ENCODE assay signal across 12 cellular contexts in the genomic region with DNA sequence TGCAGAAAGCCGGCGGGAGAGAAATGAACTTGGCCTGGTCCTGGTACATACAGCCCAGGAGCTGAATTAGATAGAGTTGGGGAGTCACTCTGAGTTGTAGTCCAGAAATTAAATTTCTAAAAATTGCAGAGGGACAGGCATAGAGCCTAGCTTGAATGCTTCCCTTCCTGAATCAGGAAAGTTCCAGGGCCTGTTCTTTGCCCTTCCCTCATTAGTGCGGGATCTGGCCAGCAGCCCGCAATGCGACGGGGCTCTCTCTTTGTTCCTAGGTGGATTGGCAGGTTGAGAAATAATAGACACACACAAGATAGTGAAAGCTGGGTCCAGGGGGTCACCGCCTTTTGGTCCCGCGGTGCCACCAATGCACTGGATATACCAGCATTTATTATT. TPM values are rescaled to one million over a fixed set of nuclear protein-coding genes. Genes with fewer than 3 reads are reported as not detected.
DNase-seq lines count a peak whose midpoint lies in the region; ATAC-seq, FAIRE-seq and TF ChIP-seq lines count a peak whose summit lies in the region.
"Had no signal": no experiment of that assay in that cellular context is flagged by ENCODE, and none has a peak within 500 bp of the region (broad histone marks: within the 10 kb centered on the region; RNA-seq: fewer than 3 reads in every experiment).

No MANE protein-coding gene starts in this region.

- no peak overlapping the region for H2AFZ ChIP-seq in OCI-LY3 (ENCODE audit: low read depth, low read length)
- H2AFZ ChIP-seq in HepG2 (ENCODE audit: low read length), result no peak overlapping the region

- in situ Hi-C loops in HepG2 (cut with HindIII; ENCODE audit: extremely low pct_ligation_motif_present, low pct_unique_long_range_greater_than_20kb), result loop anchor here (5.0 to 25.0 kb wide), 3 partner anchors 115 to 540 kb away; no protein-coding TSS in a partner anchor

- TF ChIP-seq RAD21 in HepG2 (CRISPR knock-in tag; IDR thresholded peaks at IDR 0.05), result no peak

- TF ChIP-seq CTCF in heart left ventricle (IDR thresholded peaks at IDR 0.05), result no peak
- no peak for TF ChIP-seq CTCF in right atrium auricular region (IDR thresholded peaks at IDR 0.05)
- no peak for TF ChIP-seq CTCF in OCI-LY3 (IDR thresholded peaks at IDR 0.05; ENCODE audit: low read depth, low read length)
- no peak for TF ChIP-seq CTCF in HepG2 (CRISPR knock-in tag; IDR thresholded peaks at IDR 0.05)
- TF ChIP-seq CTCF in stomach (IDR thresholded peaks at IDR 0.05), result no peak
- TF ChIP-seq CTCF in left lung (IDR thresholded peaks at IDR 0.05), result no peak

- 46 to 53% (median 50%) methylated on average over 9 of the region's 9 CpGs for WGBS in heart left ventricle, 4 donors
- 1% methylated on average over 9 of the region's 9 CpGs for WGBS in HepG2 (ENCODE audit: low lambda C conversion rate)
- 27 to 51% (median 44%) methylated on average over 9 of the region's 9 CpGs for WGBS in stomach, 5 donors

- no peaks in the 10 kb centered on the region for H3K27me3 ChIP-seq in heart left ventricle
- H3K27me3 ChIP-seq in right atrium auricular region, result no peaks in the 10 kb centered on the region
- no peaks in the 10 kb centered on the region for H3K27me3 ChIP-seq in OCI-LY3 (ENCODE audit: low read depth, low read length)
- H3K27me3 ChIP-seq in HepG2 (ENCODE audit: control insufficient read depth in 1 of 2, insufficient read depth in 2 of 2, low read length in 2 of 2), result no peaks in the 10 kb centered on the region
- H3K27me3 ChIP-seq in stomach, result no peaks in the 10 kb centered on the region
- no peaks in the 10 kb centered on the region for H3K27me3 ChIP-seq in left lung
- H3K27me3 ChIP-seq: thyroid gland had no signal

- ATAC-seq in heart left ventricle (peak in 3 of 4 donors; percentile 10 to 33 (median 23)), HepG2 (peak; percentile 83), GM21723 (IDR thresholded peaks at IDR 0.05; ENCODE audit: unreplicated experiment) (no peak), left lung (no peak)

- intact Hi-C loops in heart left ventricle (cut with DNase I) (loop anchor here (1.0 to 10.0 kb wide), 11 partner anchors 98 to 335 kb away; no protein-coding TSS in a partner anchor), HepG2 (cut with micrococcal nuclease; ENCODE audit: unreplicated experiment) (loop anchor here (1.0 to 5.0 kb wide), 6 partner anchors 108 to 570 kb away; no protein-coding TSS in a partner anchor), stomach (cut with DNase I; ENCODE audit: low total_unique reads) (loop anchor here (5.0 kb wide), 2 partner anchors 105 to 330 kb away; no protein-coding TSS in a partner anchor), left lung (cut with DNase I) (loop anchor here in 1 of 2 donors (5.0 kb wide), 1 partner anchor 335 kb away; no protein-coding TSS in a partner anchor)

- POLR2A ChIA-PET in HepG2 (lab: Yijun Ruan, JAX), result interaction anchor here (0.6 to 1.1 kb wide), 3 partner anchors 34 to 333 kb away, joined by 3 to 7 read pairs (median 6); a partner anchor contains a TSS

- H3K4me1 ChIP-seq in heart left ventricle, result peaks cover 0 to 29% (median 12%) of the 10 kb centered on the region in 12 donors
- H3K4me1 ChIP-seq in right atrium auricular region, result peaks cover 0 to 12% of the 10 kb centered on the region in 2 donors
- H3K4me1 ChIP-seq in OCI-LY3 (ENCODE audit: low read length), result 0 out of 2 replicates have a peak, but pooled peaks cover 3% of the 10 kb centered on the region
- H3K4me1 ChIP-seq in HepG2 (ENCODE audit: insufficient read depth, low read length), result peaks cover 19% of the 10 kb centered on the region; the same call in 1 of the 2 replicates
- H3K4me1 ChIP-seq in stomach, result peaks cover 4 to 21% (median 19%) of the 10 kb centered on the region in 4 donors
- peaks cover 0 to 15% of the 10 kb centered on the region in 2 donors for H3K4me1 ChIP-seq in left lung

- H3K79me2 ChIP-seq in OCI-LY3 (ENCODE audit: low read length) (no peaks in the 10 kb centered on the region), HepG2 (ENCODE audit: insufficient read depth, low read length) (no peaks in the 10 kb centered on the region)

- 0 out of 2 replicates have a peak overlapping the region, but pooled peaks have one; percentile 5 for H3K4me2 ChIP-seq in OCI-LY3 (ENCODE audit: low read length)
- H3K4me2 ChIP-seq in HepG2 (ENCODE audit: low read depth, low read length), result peak overlapping the region; percentile 92

- no peak for FAIRE-seq in HepG2 (lab: Jason Lieb, UNC)

- CTCF ChIA-PET in HepG2 (lab: Yijun Ruan, JAX; ENCODE audit: low intra/inter-chr PET ratio, low total read pairs), result interaction anchor here (0.9 to 2.3 kb wide), 4 partner anchors 107 to 537 kb away, joined by 3 to 18 read pairs (median 9); no protein-coding TSS in a partner anchor

- no TSS peak for BruUV-seq in HepG2 (replicated peaks; lab: Mats Ljungman, UMichigan)

- no peak for TF ChIP-seq POLR2A in heart left ventricle (IDR thresholded peaks at IDR 0.05)
- TF ChIP-seq POLR2A in HepG2 (IDR thresholded peaks at IDR 0.05; ENCODE audit: insufficient read depth in 1 of 2, low read depth in 2 of 2, low read length in 2 of 2), result no peak
- no peak for TF ChIP-seq POLR2A in stomach (IDR thresholded peaks at IDR 0.05)

- H3K27ac ChIP-seq in heart left ventricle (peak overlapping the region in 2 of 12 donors; percentile 1 to 20), right atrium auricular region (no peak overlapping the region), OCI-LY3 (ENCODE audit: low read length) (no peak overlapping the region), HepG2 (ENCODE audit: extremely low read length, insufficient read depth, low read length) (no peak overlapping the region), stomach (no peak overlapping the region), left lung (no peak overlapping the region)
- H3K27ac ChIP-seq: epithelial cell of prostate, thyroid gland had no signal

- H3K36me3 ChIP-seq in heart left ventricle (no peaks in the 10 kb centered on the region), right atrium auricular region (no peaks in the 10 kb centered on the region), OCI-LY3 (replicated peaks; ENCODE audit: low read depth, low read length) (no peaks in the 10 kb centered on the region), HepG2 (replicated peaks in 1 of 2; ENCODE audit: control insufficient read depth in 1 of 2, insufficient read depth in 2 of 2, low read length in 2 of 2) (no peaks in the 10 kb centered on the region), stomach (no peaks in the 10 kb centered on the region), left lung (no peaks in the 10 kb centered on the region)
- H3K36me3 ChIP-seq: thyroid gland had no signal

- H3K9me3 ChIP-seq in heart left ventricle, result no peaks in the 10 kb centered on the region
- no peaks in the 10 kb centered on the region for H3K9me3 ChIP-seq in right atrium auricular region
- H3K9me3 ChIP-seq in OCI-LY3 (ENCODE audit: insufficient read depth, low read length), result no peaks in the 10 kb centered on the region
- no peaks in the 10 kb centered on the region for H3K9me3 ChIP-seq in HepG2 (ENCODE audit: low read length)
- H3K9me3 ChIP-seq in stomach, result no peaks in the 10 kb centered on the region
- no peaks in the 10 kb centered on the region for H3K9me3 ChIP-seq in left lung
- H3K9me3 ChIP-seq: thyroid gland had no signal

- H4K20me1 ChIP-seq in OCI-LY3 (ENCODE audit: insufficient read depth, low read length), result no peaks in the 10 kb centered on the region
- no peaks in the 10 kb centered on the region for H4K20me1 ChIP-seq in HepG2 (ENCODE audit: insufficient read depth, low read length)

- DNase-seq in heart left ventricle (no peak), right atrium auricular region (ENCODE audit: low spot score) (no peak), HepG2 (ENCODE audit: low spot score) (peak; percentile 47), stomach (peak; percentile 37), left lung (no peak), dedifferentiated amniotic fluid mesenchymal stem cell (ENCODE audit: extremely low spot score) (no peak)
- DNase-seq: NCI-H1048, NCI-H2081 treated with DMSO at 0.1 percent for 48 hours had no signal

- H3K4me3 ChIP-seq in heart left ventricle (no peak overlapping the region), right atrium auricular region (no peak overlapping the region), OCI-LY3 (ENCODE audit: low read length) (no peak overlapping the region), HepG2 (replicated peaks in 1 of 3; ENCODE audit: insufficient read depth in 1 of 3, low read depth in 2 of 3, low read length in 3 of 3) (peak overlapping the region; percentile 6 to 59 (median 32); a peak in 4 of 6 replicates), stomach (no peak overlapping the region), left lung (no peak overlapping the region)
- H3K4me3 ChIP-seq: thyroid gland had no signal

- TF ChIP-seq EP300 in HepG2 (IDR thresholded peaks at IDR 0.05; ENCODE audit: low read depth in 2 of 2, low read length in 2 of 2) (no peak), HepG2 (CRISPR knock-in tag; IDR thresholded peaks at IDR 0.05; ENCODE audit: borderline replicate concordance) (no peak), stomach (IDR thresholded peaks at IDR 0.05) (no peak)

- no peak overlapping the region for H3K9ac ChIP-seq in OCI-LY3 (ENCODE audit: low read length)
- peak overlapping the region; percentile 45 for H3K9ac ChIP-seq in HepG2 (ENCODE audit: insufficient read depth, low read depth, low read length)

RNA-seq across cellular contexts. Expression of a gene that starts 34.0 kb away (rescaled TPM):
- total RNA-seq in heart left ventricle (10 to 100 TPM; 25.1 to 52.0 (median 38.6) TPM), right atrium auricular region (10 to 100 TPM; 34.3 to 72.4 TPM), HepG2 (2016; rRNA removed; fragmentation: Illumina TruSeq; extraction: Trizol) (23.7 and 28.3 TPM in 2 replicates), stomach (10 to 100 TPM in 3 of 5 donors, under 1 TPM in 2; 0.29 to 70.7 (median 22.7) TPM), left lung (10 to 100 TPM; 34.3 to 35.5 TPM)
- polyA plus RNA-seq in heart left ventricle (10 to 100 TPM in 1 of 2 donors, 1 to 10 TPM in 1; 2.3 to 38.7 TPM), HepG2 (2011; rRNA removed) (12.1 and 15.0 TPM in 2 replicates), stomach (1 to 10 TPM; 1.4 to 6.9 (median 4.2) TPM)
- 4.1 and 4.8 TPM in 2 replicates for total RNA-seq in HepG2 (2016; cell fraction: cytosol; rRNA removed; fragmentation: Illumina TruSeq; extraction: Trizol; ENCODE audit: low read depth)
- total RNA-seq in HepG2 (2016; cell fraction: insoluble cytoplasmic fraction; rRNA removed; fragmentation: Illumina TruSeq; extraction: Trizol), result 22.8 and 28.6 TPM in 2 replicates
- total RNA-seq in HepG2 (2016; cell fraction: membrane; rRNA removed; fragmentation: Illumina TruSeq; extraction: Trizol), result 10.2 and 11.6 TPM in 2 replicates
- 40.4 and 41.7 TPM in 2 replicates for total RNA-seq in HepG2 (2016; cell fraction: nucleus; rRNA removed; fragmentation: Illumina TruSeq; extraction: Trizol)
- polyA plus RNA-seq in HepG2 (2011; cell fraction: cytosol; rRNA removed), result 7.6 and 11.8 TPM in 2 replicates
- 7.7 and 11.7 TPM in 2 replicates for polyA plus RNA-seq in HepG2 (2011; cell fraction: nucleus; rRNA removed)
- 13.2 and 17.6 TPM in 2 replicates for polyA plus RNA-seq in HepG2 (2012)
- polyA plus RNA-seq in HepG2 (2016; cell fraction: cytosol; fragmentation: Illumina TruSeq; extraction: Trizol; ENCODE audit: low read depth), result 0.60 and 0.97 TPM in 2 replicates
- polyA plus RNA-seq in HepG2 (2016; cell fraction: insoluble cytoplasmic fraction; fragmentation: Illumina TruSeq; extraction: Trizol; ENCODE audit: low read depth), result 8.7 and 8.8 TPM in 2 replicates
- polyA plus RNA-seq in HepG2 (2016; cell fraction: membrane; fragmentation: Illumina TruSeq; extraction: Trizol; ENCODE audit: low read depth), result 1.9 and 2.0 TPM in 2 replicates
- polyA plus RNA-seq in HepG2 (2016; cell fraction: nucleus; fragmentation: Illumina TruSeq; extraction: Trizol; ENCODE audit: insufficient read depth, low read depth), result 14.7 and 15.0 TPM in 2 replicates
- polyA minus RNA-seq in HepG2 (2011; rRNA and poly(A)+ RNA removed; ENCODE audit: low replicate concordance), result 50.5 and 94.9 TPM in 2 replicates
- 28.2 and 37.9 TPM in 2 replicates for polyA minus RNA-seq in HepG2 (2011; cell fraction: cytosol; rRNA and poly(A)+ RNA removed)
- 38.4 and 56.7 TPM in 2 replicates for polyA minus RNA-seq in HepG2 (2011; cell fraction: nucleus; rRNA and poly(A)+ RNA removed)

RNA-seq across cellular contexts. Expression of a gene that starts 34.1 kb away (rescaled TPM):
- 10 to 100 TPM in 8 of 9 donors, 1 to 10 TPM in 1; 8.8 to 39.0 (median 33.9) TPM for total RNA-seq in heart left ventricle
- polyA plus RNA-seq in heart left ventricle, result 10 to 100 TPM in 1 of 2 donors, 1 to 10 TPM in 1; 6.1 to 25.4 TPM
- 10 to 100 TPM; 11.1 to 18.5 TPM for total RNA-seq in right atrium auricular region
- total RNA-seq in HepG2 (2016; rRNA removed; fragmentation: Illumina TruSeq; extraction: Trizol), result 11.4 and 17.4 TPM in 2 replicates
- total RNA-seq in HepG2 (2016; cell fraction: cytosol; rRNA removed; fragmentation: Illumina TruSeq; extraction: Trizol; ENCODE audit: low read depth), result 37.9 and 43.5 TPM in 2 replicates
- 13.7 and 19.1 TPM in 2 replicates for total RNA-seq in HepG2 (2016; cell fraction: insoluble cytoplasmic fraction; rRNA removed; fragmentation: Illumina TruSeq; extraction: Trizol)
- total RNA-seq in HepG2 (2016; cell fraction: membrane; rRNA removed; fragmentation: Illumina TruSeq; extraction: Trizol), result 12.0 and 12.7 TPM in 2 replicates
- 10.9 and 11.5 TPM in 2 replicates for total RNA-seq in HepG2 (2016; cell fraction: nucleus; rRNA removed; fragmentation: Illumina TruSeq; extraction: Trizol)
- polyA plus RNA-seq in HepG2 (2011; rRNA removed), result 4.8 and 6.9 TPM in 2 replicates
- 2.8 and 4.0 TPM in 2 replicates for polyA plus RNA-seq in HepG2 (2011; cell fraction: cytosol; rRNA removed)
- 5.4 and 6.8 TPM in 2 replicates for polyA plus RNA-seq in HepG2 (2011; cell fraction: nucleus; rRNA removed)
- 6.4 and 6.9 TPM in 2 replicates for polyA plus RNA-seq in HepG2 (2012)
- 2.1 and 3.2 TPM in 2 replicates for polyA plus RNA-seq in HepG2 (2016; cell fraction: cytosol; fragmentation: Illumina TruSeq; extraction: Trizol; ENCODE audit: low read depth)
- 13.0 and 14.4 TPM in 2 replicates for polyA plus RNA-seq in HepG2 (2016; cell fraction: insoluble cytoplasmic fraction; fragmentation: Illumina TruSeq; extraction: Trizol; ENCODE audit: low read depth)
- polyA plus RNA-seq in HepG2 (2016; cell fraction: membrane; fragmentation: Illumina TruSeq; extraction: Trizol; ENCODE audit: low read depth), result 2.0 and 2.5 TPM in 2 replicates
- polyA plus RNA-seq in HepG2 (2016; cell fraction: nucleus; fragmentation: Illumina TruSeq; extraction: Trizol; ENCODE audit: insufficient read depth, low read depth), result 10.6 and 11.0 TPM in 2 replicates
- polyA minus RNA-seq in HepG2 (2011; rRNA and poly(A)+ RNA removed; ENCODE audit: low replicate concordance), result 7.4 and 10.9 TPM in 2 replicates
- polyA minus RNA-seq in HepG2 (2011; cell fraction: cytosol; rRNA and poly(A)+ RNA removed), result 7.2 and 8.1 TPM in 2 replicates
- 15.3 and 18.9 TPM in 2 replicates for polyA minus RNA-seq in HepG2 (2011; cell fraction: nucleus; rRNA and poly(A)+ RNA removed)
- 10 to 100 TPM in 3 of 5 donors, 1 to 10 TPM in 2; 4.9 to 25.9 (median 21.7) TPM for total RNA-seq in stomach
- 10 to 100 TPM in 2 of 3 donors, 1 to 10 TPM in 1; 5.4 to 12.4 (median 10.1) TPM for polyA plus RNA-seq in stomach
- total RNA-seq in left lung, result 10 to 100 TPM; 35.3 to 35.4 TPM

Comparison
In these comparisons a context has a peak if more than half of its experiments do, and no peak if none do; other contexts are left out.
1. ATAC-seq: peak in heart left ventricle (3 of 4) and HepG2 (single experiment); none in GM21723 (single experiment) and left lung (single experiment).
2. DNase-seq: peak in HepG2 (single experiment) and stomach (single experiment); none in heart left ventricle (0 of 5), right atrium auricular region (single experiment), left lung (0 of 2) and dedifferentiated amniotic fluid mesenchymal stem cell (single experiment).
3. H3K4me3 ChIP-seq: peak in HepG2 (3 of 3); none in heart left ventricle (0 of 12), right atrium auricular region (0 of 2), OCI-LY3 (single experiment), stomach (0 of 4) and left lung (0 of 2).